ENCODE assay signal across 1 cellular context in the genomic region with DNA sequence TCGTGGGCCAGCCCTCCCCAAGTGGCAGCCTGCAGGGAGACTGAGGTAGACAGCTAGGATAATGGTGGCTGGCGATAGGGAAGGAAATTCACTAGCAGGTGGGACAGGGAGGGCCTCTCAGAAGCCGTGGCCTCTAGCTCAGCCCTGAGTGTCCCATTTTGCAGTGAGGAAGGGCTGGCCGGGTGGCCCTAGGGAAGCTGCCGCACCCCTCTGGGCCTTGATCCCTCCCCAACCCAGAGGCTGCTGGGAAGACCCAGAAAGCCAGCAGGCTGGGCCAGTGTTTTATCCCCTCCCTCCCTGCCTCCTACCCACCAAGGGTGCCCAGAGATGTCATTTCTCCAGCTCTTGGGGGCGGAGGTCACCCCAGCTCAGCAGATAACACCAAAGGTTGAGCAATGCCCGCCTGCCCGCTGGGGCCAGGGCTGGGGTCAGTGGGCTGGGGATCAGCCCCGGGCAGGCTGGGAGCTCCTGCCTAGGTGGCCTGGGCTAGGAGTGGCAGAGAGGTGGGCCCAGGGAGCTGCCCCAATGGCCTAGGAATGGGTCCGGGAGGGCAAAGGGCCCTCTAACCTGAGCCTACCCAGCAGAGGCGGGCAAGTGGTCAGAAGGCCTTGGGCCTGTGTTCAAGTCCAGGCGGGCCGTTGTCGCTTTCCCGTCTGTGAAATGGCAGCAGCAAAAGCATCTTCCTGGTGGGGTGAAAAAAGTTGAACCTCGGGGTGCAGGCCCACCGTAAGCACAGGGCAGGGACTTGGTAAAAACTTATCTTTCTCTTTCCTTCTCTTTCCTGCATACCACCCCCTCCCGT.
TF ChIP-seq lines count a peak whose summit lies in the region.

No MANE protein-coding gene starts in this region.

TF ChIP-seq in HepG2, 621 proteins besides CTCF, POLR2A, EP300 and RAD21 (continued from another document and continues in another):
- TF ChIP-seq KMT2B (CRISPR knock-in tag; IDR thresholded peaks at IDR 0.05): peak; percentile 34
- TF ChIP-seq MAZ (IDR thresholded peaks at IDR 0.05; ENCODE audit: borderline replicate concordance, low read depth, low read length): peak; percentile 95
- peak; percentile 100 for TF ChIP-seq MAZ (CRISPR knock-in tag; IDR thresholded peaks at IDR 0.05; ENCODE audit: low read depth)
- peak; percentile 82; the same call in 1 of the 2 replicates for TF ChIP-seq KLF9 (CRISPR knock-in tag; IDR thresholded peaks at IDR 0.05; ENCODE audit: low read depth)
- TF ChIP-seq, protein P1, sequence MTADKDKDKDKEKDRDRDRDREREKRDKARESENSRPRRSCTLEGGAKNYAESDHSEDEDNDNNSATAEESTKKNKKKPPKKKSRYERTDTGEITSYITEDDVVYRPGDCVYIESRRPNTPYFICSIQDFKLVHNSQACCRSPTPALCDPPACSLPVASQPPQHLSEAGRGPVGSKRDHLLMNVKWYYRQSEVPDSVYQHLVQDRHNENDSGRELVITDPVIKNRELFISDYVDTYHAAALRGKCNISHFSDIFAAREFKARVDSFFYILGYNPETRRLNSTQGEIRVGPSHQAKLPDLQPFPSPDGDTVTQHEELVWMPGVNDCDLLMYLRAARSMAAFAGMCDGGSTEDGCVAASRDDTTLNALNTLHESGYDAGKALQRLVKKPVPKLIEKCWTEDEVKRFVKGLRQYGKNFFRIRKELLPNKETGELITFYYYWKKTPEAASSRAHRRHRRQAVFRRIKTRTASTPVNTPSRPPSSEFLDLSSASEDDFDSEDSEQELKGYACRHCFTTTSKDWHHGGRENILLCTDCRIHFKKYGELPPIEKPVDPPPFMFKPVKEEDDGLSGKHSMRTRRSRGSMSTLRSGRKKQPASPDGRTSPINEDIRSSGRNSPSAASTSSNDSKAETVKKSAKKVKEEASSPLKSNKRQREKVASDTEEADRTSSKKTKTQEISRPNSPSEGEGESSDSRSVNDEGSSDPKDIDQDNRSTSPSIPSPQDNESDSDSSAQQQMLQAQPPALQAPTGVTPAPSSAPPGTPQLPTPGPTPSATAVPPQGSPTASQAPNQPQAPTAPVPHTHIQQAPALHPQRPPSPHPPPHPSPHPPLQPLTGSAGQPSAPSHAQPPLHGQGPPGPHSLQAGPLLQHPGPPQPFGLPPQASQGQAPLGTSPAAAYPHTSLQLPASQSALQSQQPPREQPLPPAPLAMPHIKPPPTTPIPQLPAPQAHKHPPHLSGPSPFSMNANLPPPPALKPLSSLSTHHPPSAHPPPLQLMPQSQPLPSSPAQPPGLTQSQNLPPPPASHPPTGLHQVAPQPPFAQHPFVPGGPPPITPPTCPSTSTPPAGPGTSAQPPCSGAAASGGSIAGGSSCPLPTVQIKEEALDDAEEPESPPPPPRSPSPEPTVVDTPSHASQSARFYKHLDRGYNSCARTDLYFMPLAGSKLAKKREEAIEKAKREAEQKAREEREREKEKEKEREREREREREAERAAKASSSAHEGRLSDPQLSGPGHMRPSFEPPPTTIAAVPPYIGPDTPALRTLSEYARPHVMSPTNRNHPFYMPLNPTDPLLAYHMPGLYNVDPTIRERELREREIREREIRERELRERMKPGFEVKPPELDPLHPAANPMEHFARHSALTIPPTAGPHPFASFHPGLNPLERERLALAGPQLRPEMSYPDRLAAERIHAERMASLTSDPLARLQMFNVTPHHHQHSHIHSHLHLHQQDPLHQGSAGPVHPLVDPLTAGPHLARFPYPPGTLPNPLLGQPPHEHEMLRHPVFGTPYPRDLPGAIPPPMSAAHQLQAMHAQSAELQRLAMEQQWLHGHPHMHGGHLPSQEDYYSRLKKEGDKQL (CRISPR knock-in tag; IDR thresholded peaks at IDR 0.05; ENCODE audit: low read depth): peak; percentile 89
- TF ChIP-seq ZFP1 (CRISPR knock-in tag; IDR thresholded peaks at IDR 0.05): peak; percentile 93
- TF ChIP-seq ELF3 (CRISPR knock-in tag; IDR thresholded peaks at IDR 0.05): peak; percentile 82
- TF ChIP-seq SMARCC2 (IDR thresholded peaks at IDR 0.05): no peak
- no peak; the same call in 1 of the 2 replicates for TF ChIP-seq SETDB1 (CRISPR knock-in tag; IDR thresholded peaks at IDR 0.05; ENCODE audit: borderline replicate concordance)
- TF ChIP-seq MIER2 (CRISPR knock-in tag; IDR thresholded peaks at IDR 0.05): peak; percentile 49; the same call in 1 of the 2 replicates
- peak; percentile 67 for TF ChIP-seq POLR2AphosphoS5 (IDR thresholded peaks at IDR 0.05; ENCODE audit: low read depth, low read length)
- peak; percentile 75; the same call in 1 of the 2 replicates for TF ChIP-seq TSC22D2 (CRISPR knock-in tag; IDR thresholded peaks at IDR 0.05; ENCODE audit: borderline replicate concordance)
- TF ChIP-seq, protein P2, sequence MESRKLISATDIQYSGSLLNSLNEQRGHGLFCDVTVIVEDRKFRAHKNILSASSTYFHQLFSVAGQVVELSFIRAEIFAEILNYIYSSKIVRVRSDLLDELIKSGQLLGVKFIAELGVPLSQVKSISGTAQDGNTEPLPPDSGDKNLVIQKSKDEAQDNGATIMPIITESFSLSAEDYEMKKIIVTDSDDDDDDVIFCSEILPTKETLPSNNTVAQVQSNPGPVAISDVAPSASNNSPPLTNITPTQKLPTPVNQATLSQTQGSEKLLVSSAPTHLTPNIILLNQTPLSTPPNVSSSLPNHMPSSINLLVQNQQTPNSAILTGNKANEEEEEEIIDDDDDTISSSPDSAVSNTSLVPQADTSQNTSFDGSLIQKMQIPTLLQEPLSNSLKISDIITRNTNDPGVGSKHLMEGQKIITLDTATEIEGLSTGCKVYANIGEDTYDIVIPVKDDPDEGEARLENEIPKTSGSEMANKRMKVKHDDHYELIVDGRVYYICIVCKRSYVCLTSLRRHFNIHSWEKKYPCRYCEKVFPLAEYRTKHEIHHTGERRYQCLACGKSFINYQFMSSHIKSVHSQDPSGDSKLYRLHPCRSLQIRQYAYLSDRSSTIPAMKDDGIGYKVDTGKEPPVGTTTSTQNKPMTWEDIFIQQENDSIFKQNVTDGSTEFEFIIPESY (CRISPR knock-in tag; IDR thresholded peaks at IDR 0.05): peak; percentile 84
- TF ChIP-seq PLRG1 (conservative IDR thresholded peaks at IDR 0.05): no peak
- no peak for TF ChIP-seq PHB2 (IDR thresholded peaks at IDR 0.05; ENCODE audit: partially characterized antibody)
- no peak for TF ChIP-seq ATRX (CRISPR knock-in tag; IDR thresholded peaks at IDR 0.05; ENCODE audit: borderline replicate concordance)
- TF ChIP-seq, protein P3, sequence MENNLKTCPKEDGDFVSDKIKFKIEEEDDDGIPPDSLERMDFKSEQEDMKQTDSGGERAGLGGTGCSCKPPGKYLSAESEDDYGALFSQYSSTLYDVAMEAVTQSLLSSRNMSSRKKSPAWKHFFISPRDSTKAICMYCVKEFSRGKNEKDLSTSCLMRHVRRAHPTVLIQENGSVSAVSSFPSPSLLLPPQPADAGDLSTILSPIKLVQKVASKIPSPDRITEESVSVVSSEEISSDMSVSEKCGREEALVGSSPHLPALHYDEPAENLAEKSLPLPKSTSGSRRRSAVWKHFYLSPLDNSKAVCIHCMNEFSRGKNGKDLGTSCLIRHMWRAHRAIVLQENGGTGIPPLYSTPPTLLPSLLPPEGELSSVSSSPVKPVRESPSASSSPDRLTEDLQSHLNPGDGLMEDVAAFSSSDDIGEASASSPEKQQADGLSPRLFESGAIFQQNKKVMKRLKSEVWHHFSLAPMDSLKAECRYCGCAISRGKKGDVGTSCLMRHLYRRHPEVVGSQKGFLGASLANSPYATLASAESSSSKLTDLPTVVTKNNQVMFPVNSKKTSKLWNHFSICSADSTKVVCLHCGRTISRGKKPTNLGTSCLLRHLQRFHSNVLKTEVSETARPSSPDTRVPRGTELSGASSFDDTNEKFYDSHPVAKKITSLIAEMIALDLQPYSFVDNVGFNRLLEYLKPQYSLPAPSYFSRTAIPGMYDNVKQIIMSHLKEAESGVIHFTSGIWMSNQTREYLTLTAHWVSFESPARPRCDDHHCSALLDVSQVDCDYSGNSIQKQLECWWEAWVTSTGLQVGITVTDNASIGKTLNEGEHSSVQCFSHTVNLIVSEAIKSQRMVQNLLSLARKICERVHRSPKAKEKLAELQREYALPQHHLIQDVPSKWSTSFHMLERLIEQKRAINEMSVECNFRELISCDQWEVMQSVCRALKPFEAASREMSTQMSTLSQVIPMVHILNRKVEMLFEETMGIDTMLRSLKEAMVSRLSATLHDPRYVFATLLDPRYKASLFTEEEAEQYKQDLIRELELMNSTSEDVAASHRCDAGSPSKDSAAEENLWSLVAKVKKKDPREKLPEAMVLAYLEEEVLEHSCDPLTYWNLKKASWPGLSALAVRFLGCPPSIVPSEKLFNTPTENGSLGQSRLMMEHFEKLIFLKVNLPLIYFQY (CRISPR knock-in tag; IDR thresholded peaks at IDR 0.05; ENCODE audit: borderline replicate concordance): peak; percentile 98
- TF ChIP-seq WIZ (CRISPR knock-in tag; IDR thresholded peaks at IDR 0.05): peak; percentile 78
- no peak for TF ChIP-seq ZNF891 (CRISPR knock-in tag; IDR thresholded peaks at IDR 0.05)
- TF ChIP-seq, protein P4, sequence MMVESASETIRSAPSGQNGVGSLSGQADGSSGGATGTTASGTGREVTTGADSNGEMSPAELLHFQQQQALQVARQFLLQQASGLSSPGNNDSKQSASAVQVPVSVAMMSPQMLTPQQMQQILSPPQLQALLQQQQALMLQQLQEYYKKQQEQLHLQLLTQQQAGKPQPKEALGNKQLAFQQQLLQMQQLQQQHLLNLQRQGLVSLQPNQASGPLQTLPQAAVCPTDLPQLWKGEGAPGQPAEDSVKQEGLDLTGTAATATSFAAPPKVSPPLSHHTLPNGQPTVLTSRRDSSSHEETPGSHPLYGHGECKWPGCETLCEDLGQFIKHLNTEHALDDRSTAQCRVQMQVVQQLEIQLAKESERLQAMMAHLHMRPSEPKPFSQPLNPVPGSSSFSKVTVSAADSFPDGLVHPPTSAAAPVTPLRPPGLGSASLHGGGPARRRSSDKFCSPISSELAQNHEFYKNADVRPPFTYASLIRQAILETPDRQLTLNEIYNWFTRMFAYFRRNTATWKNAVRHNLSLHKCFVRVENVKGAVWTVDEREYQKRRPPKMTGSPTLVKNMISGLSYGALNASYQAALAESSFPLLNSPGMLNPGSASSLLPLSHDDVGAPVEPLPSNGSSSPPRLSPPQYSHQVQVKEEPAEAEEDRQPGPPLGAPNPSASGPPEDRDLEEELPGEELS (CRISPR knock-in tag; IDR thresholded peaks at IDR 0.05): peak; percentile 92
- peak; percentile 89; the same call in 1 of the 2 replicates for TF ChIP-seq ZNF124 (CRISPR knock-in tag; IDR thresholded peaks at IDR 0.05)
- peak; percentile 92 for TF ChIP-seq MED13 (CRISPR knock-in tag; IDR thresholded peaks at IDR 0.05)
- TF ChIP-seq NKX3-1 (CRISPR knock-in tag; IDR thresholded peaks at IDR 0.05): peak; percentile 33; the same call in 1 of the 2 replicates
- peak; percentile 83 for TF ChIP-seq RBFOX2 (IDR thresholded peaks at IDR 0.05; ENCODE audit: low read depth, low read length)
- TF ChIP-seq TCF12 (IDR thresholded peaks at IDR 0.05): no peak
- TF ChIP-seq TCF12 (CRISPR knock-in tag; IDR thresholded peaks at IDR 0.05): peak; percentile 96
- no peak; the same call in 1 of the 2 replicates for TF ChIP-seq KDM5A (IDR thresholded peaks at IDR 0.05; ENCODE audit: borderline replicate concordance, low read length)
- peak; percentile 96 for TF ChIP-seq ZNF781 (CRISPR knock-in tag; IDR thresholded peaks at IDR 0.05; ENCODE audit: borderline replicate concordance, not compliant biosample characterization)
- TF ChIP-seq, protein P5, sequence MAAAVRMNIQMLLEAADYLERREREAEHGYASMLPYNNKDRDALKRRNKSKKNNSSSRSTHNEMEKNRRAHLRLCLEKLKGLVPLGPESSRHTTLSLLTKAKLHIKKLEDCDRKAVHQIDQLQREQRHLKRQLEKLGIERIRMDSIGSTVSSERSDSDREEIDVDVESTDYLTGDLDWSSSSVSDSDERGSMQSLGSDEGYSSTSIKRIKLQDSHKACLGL (CRISPR knock-in tag; IDR thresholded peaks at IDR 0.05): peak; percentile 70
- no peak for TF ChIP-seq GPN1 (CRISPR knock-in tag; IDR thresholded peaks at IDR 0.05; ENCODE audit: borderline replicate concordance)
- TF ChIP-seq U2AF1 (optimal IDR thresholded peaks at IDR 0.05; ENCODE audit: low read depth, low read length): peak; percentile 70
- TF ChIP-seq ZFP82 (CRISPR knock-in tag; IDR thresholded peaks at IDR 0.05; ENCODE audit: borderline replicate concordance): peak; percentile 95; the same call in 1 of the 2 replicates
- peak; percentile 68; the same call in 1 of the 2 replicates for TF ChIP-seq SOX13 (IDR thresholded peaks at IDR 0.05)
- TF ChIP-seq SOX13 (CRISPR knock-in tag; conservative IDR thresholded peaks at IDR 0.05 in 1 of 2, IDR thresholded peaks at IDR 0.05 in 1 of 2): peak in 1 of 2 experiments; percentile 91; a peak in 2 of 4 replicates
- TF ChIP-seq, protein P6, sequence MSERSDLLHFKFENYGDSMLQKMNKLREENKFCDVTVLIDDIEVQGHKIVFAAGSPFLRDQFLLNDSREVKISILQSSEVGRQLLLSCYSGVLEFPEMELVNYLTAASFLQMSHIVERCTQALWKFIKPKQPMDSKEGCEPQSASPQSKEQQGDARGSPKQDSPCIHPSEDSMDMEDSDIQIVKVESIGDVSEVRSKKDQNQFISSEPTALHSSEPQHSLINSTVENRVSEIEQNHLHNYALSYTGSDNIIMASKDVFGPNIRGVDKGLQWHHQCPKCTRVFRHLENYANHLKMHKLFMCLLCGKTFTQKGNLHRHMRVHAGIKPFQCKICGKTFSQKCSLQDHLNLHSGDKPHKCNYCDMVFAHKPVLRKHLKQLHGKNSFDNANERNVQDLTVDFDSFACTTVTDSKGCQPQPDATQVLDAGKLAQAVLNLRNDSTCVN (CRISPR knock-in tag; IDR thresholded peaks at IDR 0.05; ENCODE audit: borderline replicate concordance): peak; percentile 55; the same call in 1 of the 2 replicates
- 0 out of 2 replicates have a peak, but pooled peaks have one; percentile 65 for TF ChIP-seq REL (CRISPR knock-in tag; conservative IDR thresholded peaks at IDR 0.05)
- TF ChIP-seq ZNF564 (CRISPR knock-in tag; IDR thresholded peaks at IDR 0.05): peak; percentile 89; the same call in 1 of the 2 replicates
- peak; percentile 84 for TF ChIP-seq GABPB1 (CRISPR knock-in tag; IDR thresholded peaks at IDR 0.05)
- TF ChIP-seq NFIB (CRISPR knock-in tag; IDR thresholded peaks at IDR 0.05; ENCODE audit: borderline replicate concordance): no peak
- TF ChIP-seq XRCC5 (optimal IDR thresholded peaks at IDR 0.05; ENCODE audit: low read length): peak; percentile 95
- TF ChIP-seq, protein P7, sequence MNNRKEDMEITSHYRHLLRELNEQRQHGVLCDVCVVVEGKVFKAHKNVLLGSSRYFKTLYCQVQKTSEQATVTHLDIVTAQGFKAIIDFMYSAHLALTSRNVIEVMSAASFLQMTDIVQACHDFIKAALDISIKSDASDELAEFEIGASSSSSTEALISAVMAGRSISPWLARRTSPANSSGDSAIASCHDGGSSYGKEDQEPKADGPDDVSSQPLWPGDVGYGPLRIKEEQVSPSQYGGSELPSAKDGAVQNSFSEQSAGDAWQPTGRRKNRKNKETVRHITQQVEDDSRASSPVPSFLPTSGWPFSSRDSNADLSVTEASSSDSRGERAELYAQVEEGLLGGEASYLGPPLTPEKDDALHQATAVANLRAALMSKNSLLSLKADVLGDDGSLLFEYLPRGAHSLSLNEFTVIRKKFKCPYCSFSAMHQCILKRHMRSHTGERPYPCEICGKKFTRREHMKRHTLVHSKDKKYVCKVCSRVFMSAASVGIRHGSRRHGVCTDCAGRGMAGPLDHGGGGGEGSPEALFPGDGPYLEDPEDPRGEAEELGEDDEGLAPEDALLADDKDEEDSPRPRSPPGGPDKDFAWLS (CRISPR knock-in tag; IDR thresholded peaks at IDR 0.05; ENCODE audit: borderline replicate concordance): peak; percentile 99
- TF ChIP-seq MYC (CRISPR knock-in tag; IDR thresholded peaks at IDR 0.05; ENCODE audit: borderline replicate concordance): peak; percentile 82; the same call in 1 of the 2 replicates
- TF ChIP-seq ZNF501 (CRISPR knock-in tag; IDR thresholded peaks at IDR 0.05): peak; percentile 71; the same call in 1 of the 2 replicates
- no peak; the same call in 1 of the 2 replicates for TF ChIP-seq ZBTB42 (CRISPR knock-in tag; IDR thresholded peaks at IDR 0.05)
- TF ChIP-seq SSRP1 (CRISPR knock-in tag; IDR thresholded peaks at IDR 0.05): peak; percentile 96
- TF ChIP-seq ARNT (IDR thresholded peaks at IDR 0.05): no peak
